13 cellular contexts compared by ENCODE assay signal in genomic region chr10:46269554-46270053, GRCh38. TPM values are rescaled to one million over a fixed set of nuclear protein-coding genes. Genes with fewer than 3 reads are reported as not detected.
DNase-seq lines count a peak whose midpoint lies in the region; ATAC-seq and TF ChIP-seq lines count a peak whose summit lies in the region.
"Not testable (repeated sequence)": the region's sequence is repeated elsewhere in the genome, so short reads cannot be mapped to it uniquely, and the experiment has no call there.
"Had no signal": no experiment of that assay in that cellular context is flagged by ENCODE, and none has a peak within 500 bp of the region (broad histone marks: within the 10 kb centered on the region; RNA-seq: fewer than 3 reads in every experiment).

No MANE protein-coding gene starts in this region.

- H3K27me3 ChIP-seq in Peyer's patch, result not testable (repeated sequence)

- H3K27ac ChIP-seq in Peyer's patch, result peak overlapping the region; percentile 26 to 95 (median 76)

- H3K4me1 ChIP-seq in Peyer's patch, result peaks cover 0 to 24% (median 4%) of the 10 kb centered on the region in 4 donors

- peak overlapping the region in 3 of 4 donors; percentile 33 to 46 (median 38) for H3K4me3 ChIP-seq in Peyer's patch

- H3K36me3 ChIP-seq in Peyer's patch, result not testable (repeated sequence)

- peak in 1 of 2 donors; percentile 40 for TF ChIP-seq POLR2A in Peyer's patch (IDR thresholded peaks at IDR 0.05)

- ATAC-seq in HG03064 (IDR thresholded peaks at IDR 0.05; ENCODE audit: low read depth, unreplicated experiment), result peak; percentile 62

- DNase-seq in DMS 273 (lab: John Stamatoyannopoulos, UW; ENCODE audit: unreplicated experiment) (peak; percentile 3), Peyer's patch (peak in 2 of 3 donors; percentile 71 to 82), islet precursor cell (peak; percentile 37)
- DNase-seq in activated CD4-positive, alpha-beta T cell treated with anti-CD3 and anti-CD28 coated beads, Interleukin-2, amount 50 U/mL, for 1 hour, result peak; percentile 34
- peak; percentile 39 for DNase-seq in activated naive CD4-positive, alpha-beta T cell treated with Interleukin-2 at 50 U/mL for 16 hours
- DNase-seq in stimulated activated CD4-positive, alpha-beta T cell treated with anti-CD3 and anti-CD28 coated beads, Interleukin-1b, Interleukin-23, amount 100 ng/mL, for 48 hours, result peak; percentile 31

- H3K9me3 ChIP-seq in Peyer's patch, result not testable (repeated sequence)

- not testable (repeated sequence) for TF ChIP-seq CTCF in Peyer's patch (IDR thresholded peaks at IDR 0.05)

RNA-seq across cellular contexts. Expression of gene ANTXRL, which starts 17.2 kb away (rescaled TPM):
- total RNA-seq in Peyer's patch, result not detected
- total RNA-seq: H9, left colon, mesenteric fat pad, neural crest cell, Right ventricle myocardium superior, subcutaneous adipose tissue had no signal

Comparison
In these comparisons a context has a peak if more than half of its experiments do, and no peak if none do; other contexts are left out.
1. Peak in every context shown above with its lines: DNase-seq, ATAC-seq, H3K4me3 ChIP-seq and H3K27ac ChIP-seq.
2. DNase-seq: peak in every context shown above with its lines; median percentile 76 in Peyer's patch; 39 in activated naive CD4-positive, alpha-beta T cell treated with Interleukin-2 at 50 U/mL for 16 hours; 37 in islet precursor cell; 34 in activated CD4-positive, alpha-beta T cell treated with anti-CD3 and anti-CD28 coated beads, Interleukin-2, amount 50 U/mL, for 1 hour; 31 in stimulated activated CD4-positive, alpha-beta T cell treated with anti-CD3 and anti-CD28 coated beads, Interleukin-1b, Interleukin-23, amount 100 ng/mL, for 48 hours; 3 in DMS 273.